ENCODE assay signal across 7 cellular contexts in genomic region chr14:30969796-30970195, GRCh38. TPM values are rescaled to one million over a fixed set of nuclear protein-coding genes. Genes with fewer than 3 reads are reported as not detected.
A peak's percentile ranks its signal among the peaks of the same experiment; 100 is the strongest.
DNase-seq lines count a peak whose midpoint lies in the region; ATAC-seq lines count a peak whose summit lies in the region.
"Not testable (repeated sequence)": the region's sequence is repeated elsewhere in the genome, so short reads cannot be mapped to it uniquely, and the experiment has no call there.

No MANE protein-coding gene starts in this region.

- H3K27ac Mint-ChIP-seq in activated naive CD8-positive, alpha-beta T cell treated with anti-CD3 and anti-CD28 coated beads, Interleukin-2, amount 10 ng/mL, durations not matched to agents 7 days and 5 days: peak overlapping the region; percentile 17

- peak; percentile 19 for DNase-seq in activated T-cell treated with anti-CD3 and anti-CD28 coated beads for 24 hours (ENCODE audit: low read depth)
- DNase-seq in activated naive CD8-positive, alpha-beta T cell treated with anti-CD3 and anti-CD28 coated beads, Interleukin-2, amount 10 ng/mL, durations not matched to agents 7 days and 5 days: not testable (repeated sequence)
- peak; percentile 7 to 49 (median 12) for DNase-seq in stimulated activated CD4-positive, alpha-beta T cell treated with anti-CD3 and anti-CD28 coated beads, TNF-alpha, amount 100 ng/mL, for 24 hours (ENCODE audit: low read depth in 3 of 3)

- peak; percentile 61 for ATAC-seq in GM18520 (IDR thresholded peaks at IDR 0.05; ENCODE audit: unreplicated experiment)
- peak; percentile 64 for ATAC-seq in GM19467 (IDR thresholded peaks at IDR 0.05; ENCODE audit: unreplicated experiment)
- peak; percentile 80 for ATAC-seq in HG02870 (IDR thresholded peaks at IDR 0.05; ENCODE audit: unreplicated experiment)
- peak; percentile 68 for ATAC-seq in HG03558 (IDR thresholded peaks at IDR 0.05; ENCODE audit: extremely low read depth, unreplicated experiment)
- ATAC-seq in activated naive CD8-positive, alpha-beta T cell treated with anti-CD3 and anti-CD28 coated beads, Interleukin-2, amount 10 ng/mL, durations not matched to agents 7 days and 5 days (ENCODE audit: low read depth): not testable (repeated sequence)

- H3K27me3 Mint-ChIP-seq in activated naive CD8-positive, alpha-beta T cell treated with anti-CD3 and anti-CD28 coated beads, Interleukin-2, amount 10 ng/mL, durations not matched to agents 7 days and 5 days: not testable (repeated sequence)

- POLR2A ChIA-PET in activated naive CD8-positive, alpha-beta T cell treated with anti-CD3 and anti-CD28 coated beads, Interleukin-2, amount 10 ng/mL, durations not matched to agents 7 days and 5 days (lab: Charles Lee): not testable (repeated sequence)

- H3K9me3 Mint-ChIP-seq in activated naive CD8-positive, alpha-beta T cell treated with anti-CD3 and anti-CD28 coated beads, Interleukin-2, amount 10 ng/mL, durations not matched to agents 7 days and 5 days: peaks cover 14% of the 10 kb centered on the region

- H3K4me1 Mint-ChIP-seq in activated naive CD8-positive, alpha-beta T cell treated with anti-CD3 and anti-CD28 coated beads, Interleukin-2, amount 10 ng/mL, durations not matched to agents 7 days and 5 days: peaks cover 25% of the 10 kb centered on the region

- H3K4me3 Mint-ChIP-seq in activated naive CD8-positive, alpha-beta T cell treated with anti-CD3 and anti-CD28 coated beads, Interleukin-2, amount 10 ng/mL, durations not matched to agents 7 days and 5 days: peak overlapping the region; percentile 7

- peaks cover 30% of the 10 kb centered on the region for H3K36me3 Mint-ChIP-seq in activated naive CD8-positive, alpha-beta T cell treated with anti-CD3 and anti-CD28 coated beads, Interleukin-2, amount 10 ng/mL, durations not matched to agents 7 days and 5 days

RNA-seq across cellular contexts. Expression of gene AP4S1, which starts 55.7 kb away (rescaled TPM):
- 10 to 100 TPM in 1 of 2 experiments, 1 to 10 TPM in 1; 8.9 to 10.2 TPM for total RNA-seq in activated naive CD8-positive, alpha-beta T cell treated with anti-CD3 and anti-CD28 coated beads, Interleukin-2, amount 10 ng/mL, durations not matched to agents 7 days and 5 days

RNA-seq across cellular contexts. Expression of gene STRN3, which starts 56.4 kb away (rescaled TPM):
- 10 to 100 TPM; 21.8 to 24.1 TPM for total RNA-seq in activated naive CD8-positive, alpha-beta T cell treated with anti-CD3 and anti-CD28 coated beads, Interleukin-2, amount 10 ng/mL, durations not matched to agents 7 days and 5 days
